21 cellular contexts compared by ENCODE assay signal in the genomic region with DNA sequence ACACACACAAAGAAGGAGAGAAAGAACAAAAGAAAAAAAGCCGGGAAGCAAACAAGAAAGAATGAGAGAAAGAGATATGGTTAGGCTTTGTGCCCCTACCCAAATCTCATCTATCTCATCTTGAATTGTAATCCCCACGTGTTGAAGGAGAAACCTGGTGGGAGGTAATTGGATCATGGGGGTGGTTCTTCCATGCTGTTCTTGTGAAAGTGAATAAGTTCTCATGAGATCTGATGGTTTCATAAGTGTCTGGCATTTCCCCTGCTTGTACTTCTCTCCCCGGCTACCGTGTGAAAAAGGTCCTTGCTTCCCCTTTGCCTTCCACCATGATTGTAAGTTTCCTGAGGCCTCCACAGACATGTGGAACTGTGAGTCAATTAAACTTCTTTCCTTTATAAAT. TPM values are rescaled to one million over a fixed set of nuclear protein-coding genes. Genes with fewer than 3 reads are reported as not detected.
DNase-seq lines count a peak whose midpoint lies in the region; ATAC-seq and TF ChIP-seq lines count a peak whose summit lies in the region.
"Had no signal": no experiment of that assay in that cellular context is flagged by ENCODE, and none has a peak within 500 bp of the region (broad histone marks: within the 10 kb centered on the region; RNA-seq: fewer than 3 reads in every experiment).

No MANE protein-coding gene starts in this region.

- no peak for ATAC-seq in HG02610 (IDR thresholded peaks at IDR 0.05; ENCODE audit: unreplicated experiment)
- ATAC-seq in CD8-positive, alpha-beta T cell: no peak
- ATAC-seq: HepG2 had no signal

- no peak overlapping the region for H3K27ac ChIP-seq in CD8-positive, alpha-beta T cell (ENCODE audit: low read depth, low read length)
- H3K27ac ChIP-seq: 22Rv1 had no signal

- intact Hi-C loops in CD8-positive, alpha-beta T cell (cut with DNase I, micrococcal nuclease): no loop called here

- H3K4me3 ChIP-seq in CD8-positive, alpha-beta T cell (ENCODE audit: low read depth, low read length): no peak overlapping the region

- peaks cover 2% of the 10 kb centered on the region for H3K27me3 Mint-ChIP-seq in glutamatergic neuron (ENCODE audit: unreplicated experiment)
- peaks cover 44% of the 10 kb centered on the region for H3K27me3 Mint-ChIP-seq in CD8-positive, alpha-beta T cell (ENCODE audit: low read depth)

- CTCF ChIA-PET in CD8-positive, alpha-beta T cell (lab: Charles Lee): no interaction called here

- H3K36me3 ChIP-seq in CD8-positive, alpha-beta T cell (ENCODE audit: insufficient read depth, low read length): no peaks in the 10 kb centered on the region
- H3K36me3 ChIP-seq: BE2C had no signal

- POLR2A ChIA-PET in CD8-positive, alpha-beta T cell (lab: Charles Lee): no interaction called here

- TF ChIP-seq CTCF in glutamatergic neuron (IDR thresholded peaks at IDR 0.05; ENCODE audit: partially characterized antibody, unreplicated experiment): no peak
- TF ChIP-seq CTCF in CD8-positive, alpha-beta T cell (IDR thresholded peaks at IDR 0.05): no peak

- no peaks in the 10 kb centered on the region for H3K9me3 ChIP-seq in CD8-positive, alpha-beta T cell (ENCODE audit: low read length)
- H3K9me3 ChIP-seq: BE2C had no signal

- no peaks in the 10 kb centered on the region for H3K27me3 ChIP-seq in CD8-positive, alpha-beta T cell (ENCODE audit: insufficient read depth, low read length)

- no peak overlapping the region for H3K27ac Mint-ChIP-seq in glutamatergic neuron (ENCODE audit: unreplicated experiment)
- no peak overlapping the region for H3K27ac Mint-ChIP-seq in CD8-positive, alpha-beta T cell

- H3K4me1 ChIP-seq in CD8-positive, alpha-beta T cell (ENCODE audit: insufficient read depth, low read length): no peaks in the 10 kb centered on the region
- H3K4me1 ChIP-seq: BE2C had no signal

- DNase-seq in NOMO-1 (lab: John Stamatoyannopoulos, UW; ENCODE audit: unreplicated experiment in 2 of 2): peak; percentile 17 to 23
- DNase-seq in NOMO-1 treated with dmso at 0.1 percent for 144 hours (lab: John Stamatoyannopoulos, UW; ENCODE audit: unreplicated experiment): no peak
- peak; percentile 85 for DNase-seq in NCI-H82 (lab: John Stamatoyannopoulos, UW)
- DNase-seq in amniotic epithelial cell (ENCODE audit: low read depth): peak; percentile 4
- DNase-seq in EL: no peak
- no peak for DNase-seq in glutamatergic neuron
- DNase-seq in CD8-positive, alpha-beta T cell: no peak
- DNase-seq: BE2C; CD8-positive, alpha-beta memory T cell; DND-41; GDM1; NCI-H1105 treated with DMSO at 0.1 percent for 48 hours; NCI-H1694 treated with DMSO at 0.1 percent for 48 hours; NCI-H446; NCI-H69; SHP77 had no signal

- no peaks in the 10 kb centered on the region for H3K9me3 Mint-ChIP-seq in glutamatergic neuron (ENCODE audit: unreplicated experiment)
- no peaks in the 10 kb centered on the region for H3K9me3 Mint-ChIP-seq in CD8-positive, alpha-beta T cell
- H3K9me3 Mint-ChIP-seq: CD8-positive, alpha-beta memory T cell had no signal

- no peaks in the 10 kb centered on the region for H3K4me1 Mint-ChIP-seq in glutamatergic neuron (ENCODE audit: low read depth, unreplicated experiment)
- no peaks in the 10 kb centered on the region for H3K4me1 Mint-ChIP-seq in CD8-positive, alpha-beta T cell (ENCODE audit: low read depth)
- H3K4me1 Mint-ChIP-seq: CD8-positive, alpha-beta memory T cell had no signal

- no peak overlapping the region for H3K4me3 Mint-ChIP-seq in glutamatergic neuron (ENCODE audit: unreplicated experiment)
- no peak overlapping the region for H3K4me3 Mint-ChIP-seq in CD8-positive, alpha-beta T cell
- H3K4me3 Mint-ChIP-seq: CD8-positive, alpha-beta memory T cell had no signal

- no peaks in the 10 kb centered on the region for H3K36me3 Mint-ChIP-seq in glutamatergic neuron (ENCODE audit: unreplicated experiment)
- H3K36me3 Mint-ChIP-seq in CD8-positive, alpha-beta T cell: no peaks in the 10 kb centered on the region
- H3K36me3 Mint-ChIP-seq: CD8-positive, alpha-beta memory T cell had no signal

RNA-seq across cellular contexts. Expression of a gene that starts 32.0 kb away (rescaled TPM):
- not detected for total RNA-seq in glutamatergic neuron (ENCODE audit: unreplicated experiment)
- total RNA-seq in CD8-positive, alpha-beta T cell: not detected
- total RNA-seq: CD8-positive, alpha-beta memory T cell; HepG2; MCF 10A; T-helper 2 cell treated with Interferon-gamma antibody and Interleukin-4, amounts not matched to agents 100 ng/mL and 5 ng/mL, for 36 hours had no signal

RNA-seq across cellular contexts. Expression of a gene that starts 53.7 kb away (rescaled TPM):
- total RNA-seq in glutamatergic neuron (ENCODE audit: unreplicated experiment): 19.4 TPM
- 10 to 100 TPM; 50.5 to 50.9 TPM for total RNA-seq in CD8-positive, alpha-beta T cell

Comparison
In these comparisons a context has a peak if more than half of its experiments do, and no peak if none do; other contexts are left out.
1. DNase-seq: peak in NOMO-1 (2 of 2), NCI-H82 (single experiment) and amniotic epithelial cell (single experiment); none in NOMO-1 treated with dmso at 0.1 percent for 144 hours (single experiment), EL (single experiment), glutamatergic neuron (single experiment) and CD8-positive, alpha-beta T cell (0 of 7).